27 cellular contexts compared by ENCODE assay signal in genomic region chr13:107324416-107325204, GRCh38.
"Had no signal": no experiment of that assay in that cellular context is flagged by ENCODE, and none has a peak within 500 bp of the region (broad histone marks: within the 10 kb centered on the region; RNA-seq: fewer than 3 reads in every experiment).

No MANE protein-coding gene starts in this region.

- H3K27me3 ChIP-seq: colonic mucosa, esophagus muscularis mucosa, heart right ventricle, right atrium auricular region, testis, tibial artery had no signal

- ATAC-seq: heart right ventricle; left ventricle myocardium superior; lower lobe of right lung; naive thymus-derived CD8-positive, alpha-beta T cell; sciatic nerve; stimulated activated memory B cell treated with anti-CD40 and anti-IgM and Interleukin-4, amounts not matched to agents 10 μg/mL and 1 μg/mL and 100 μg/mL, for 72 hours; stimulated activated naive CD8-positive, alpha-beta T cell treated with anti-CD3 and anti-CD28 coated beads, Interleukin-15, Interleukin-2, amounts not matched to agents 100 U/mL and 50 U/mL, for 24 hours had no signal

- H3K27ac Mint-ChIP-seq: dendritic cell treated with granulocyte-macrophage colony-stimulating factor and Interleukin-4, amounts not matched to agents 40 ng/mL and 50 ng/mL, for 4 days; endodermal cell; naive thymus-derived CD8-positive, alpha-beta T cell; nephron progenitor cell; stimulated activated memory B cell treated with anti-CD40 and anti-IgM and Interleukin-4, amounts not matched to agents 10 μg/mL and 1 μg/mL and 100 μg/mL, for 72 hours; type B pancreatic cell had no signal

- H3K4me1 Mint-ChIP-seq: endodermal cell; naive thymus-derived CD8-positive, alpha-beta T cell; nephron progenitor cell; stimulated activated memory B cell treated with anti-CD40 and anti-IgM and Interleukin-4, amounts not matched to agents 10 μg/mL and 1 μg/mL and 100 μg/mL, for 72 hours had no signal

- H3K27me3 Mint-ChIP-seq: dendritic cell treated with granulocyte-macrophage colony-stimulating factor and Interleukin-4, amounts not matched to agents 40 ng/mL and 50 ng/mL, for 4 days; naive thymus-derived CD8-positive, alpha-beta T cell; stimulated activated memory B cell treated with anti-CD40 and anti-IgM and Interleukin-4, amounts not matched to agents 10 μg/mL and 1 μg/mL and 100 μg/mL, for 72 hours; type B pancreatic cell had no signal

- DNase-seq: colonic mucosa; effector CD8-positive, alpha-beta T cell; endodermal cell; foreskin melanocyte; glutamatergic neuron; heart right ventricle; hippocampal formation; islet precursor cell; kidney glomerular epithelial cell; left ventricle myocardium superior; lower lobe of right lung; naive thymus-derived CD8-positive, alpha-beta T cell; nephron progenitor cell; nucleus accumbens; stimulated activated CD4-positive, alpha-beta T cell treated with anti-CD3 and anti-CD28 coated beads, Interleukin-2, amount 100 ng/mL, for 24 hours; stimulated activated CD4-positive, alpha-beta T cell treated with anti-CD3 and anti-CD28 coated beads, Interleukin-4, amount 100 ng/mL, for 24 hours; stimulated activated naive CD8-positive, alpha-beta T cell treated with anti-CD3 and anti-CD28 coated beads, Interleukin-15, Interleukin-2, amounts not matched to agents 100 U/mL and 50 U/mL, for 24 hours; substantia nigra; testis; tibial artery had no signal

- H3K36me3 Mint-ChIP-seq: naive thymus-derived CD8-positive, alpha-beta T cell; stimulated activated memory B cell treated with anti-CD40 and anti-IgM and Interleukin-4, amounts not matched to agents 10 μg/mL and 1 μg/mL and 100 μg/mL, for 72 hours; type B pancreatic cell had no signal

- H3K36me3 ChIP-seq: colonic mucosa, esophagus muscularis mucosa, heart right ventricle, lower lobe of right lung, prostate gland, right atrium auricular region, tibial artery had no signal

- H3K9me3 ChIP-seq: colonic mucosa, esophagus muscularis mucosa, heart right ventricle, lower lobe of right lung, prostate gland, right atrium auricular region, testis, tibial artery had no signal

- H3K9me3 Mint-ChIP-seq: endodermal cell, nephron progenitor cell, type B pancreatic cell had no signal

- H3K4me3 ChIP-seq: colonic mucosa, esophagus muscularis mucosa, heart right ventricle, lower lobe of right lung, prostate gland, right atrium auricular region, testis, tibial artery had no signal

- H3K27ac ChIP-seq: colonic mucosa, esophagus muscularis mucosa, heart right ventricle, lower lobe of right lung, prostate gland, right atrium auricular region, testis, tibial artery had no signal

- H3K4me1 ChIP-seq: colonic mucosa, esophagus muscularis mucosa, heart right ventricle, lower lobe of right lung, prostate gland, right atrium auricular region, testis, tibial artery had no signal

- H3K4me3 Mint-ChIP-seq: dendritic cell treated with granulocyte-macrophage colony-stimulating factor and Interleukin-4, amounts not matched to agents 40 ng/mL and 50 ng/mL, for 4 days; endodermal cell; naive thymus-derived CD8-positive, alpha-beta T cell; nephron progenitor cell; stimulated activated memory B cell treated with anti-CD40 and anti-IgM and Interleukin-4, amounts not matched to agents 10 μg/mL and 1 μg/mL and 100 μg/mL, for 72 hours; type B pancreatic cell had no signal
